ENCODE assay signal across 8 cellular contexts in genomic region chr16:30570621-30571443, GRCh38. TPM values are rescaled to one million over a fixed set of nuclear protein-coding genes. Genes with fewer than 3 reads are reported as not detected.
A peak's percentile ranks its signal among the peaks of the same experiment; 100 is the strongest.
DNase-seq lines count a peak whose midpoint lies in the region; ATAC-seq and TF ChIP-seq lines count a peak whose summit lies in the region.

No MANE protein-coding gene starts in this region.

- no peaks in the 10 kb centered on the region for H3K36me3 Mint-ChIP-seq in neural crest cell (ENCODE audit: low read depth)

- no peaks in the 10 kb centered on the region for H3K27me3 Mint-ChIP-seq in neural crest cell (ENCODE audit: low read depth)

- H3K27ac ChIP-seq in WERI-Rb-1, result peak overlapping the region; percentile 96

- TF ChIP-seq CTCF in WERI-Rb-1 (IDR thresholded peaks at IDR 0.05; ENCODE audit: low read depth, low read length) (no peak), fibroblast of villous mesenchyme (IDR thresholded peaks at IDR 0.05; ENCODE audit: insufficient read depth, low read depth, low read length) (no peak), neural crest cell (conservative IDR thresholded peaks at IDR 0.05) (no peak)

- peaks cover 13% of the 10 kb centered on the region for H3K36me3 ChIP-seq in WERI-Rb-1

- peaks cover 32% of the 10 kb centered on the region for H3K4me1 Mint-ChIP-seq in neural crest cell

- H3K27me3 ChIP-seq in WERI-Rb-1 (ENCODE audit: insufficient read depth, low read depth, severe bottlenecking), result no peaks in the 10 kb centered on the region

- H3K9me3 ChIP-seq in WERI-Rb-1 (ENCODE audit: severe bottlenecking), result no peaks in the 10 kb centered on the region

- peak overlapping the region; percentile 96 for H3K27ac Mint-ChIP-seq in neural crest cell (ENCODE audit: unreplicated experiment)

- peak overlapping the region; percentile 96 for H3K4me3 Mint-ChIP-seq in neural crest cell

- peak; percentile 15 for DNase-seq in stimulated activated CD4-positive, alpha-beta T cell treated with anti-CD3 and anti-CD28 coated beads, Interleukin-4, amount 100 ng/mL, for 24 hours
- no peak for DNase-seq in stimulated activated CD4-positive, alpha-beta T cell treated with anti-CD3 and anti-CD28 coated beads, Interleukin-2, amount 100 ng/mL, for 24 hours
- peak; percentile 49 for DNase-seq in WERI-Rb-1
- peak; percentile 40 for DNase-seq in fibroblast of villous mesenchyme (ENCODE audit: low read depth)
- DNase-seq in neural crest cell (ENCODE audit: low read depth, low spot score), result peak; percentile 23
- DNase-seq in GOT3 (lab: John Stamatoyannopoulos, UW), result no peak
- no peak for DNase-seq in NOMO-1 treated with dmso at 0.1 percent for 144 hours (lab: John Stamatoyannopoulos, UW; ENCODE audit: unreplicated experiment)

- ATAC-seq in HG02623 (IDR thresholded peaks at IDR 0.05; ENCODE audit: unreplicated experiment), result no peak

- no peaks in the 10 kb centered on the region for H3K9me3 Mint-ChIP-seq in neural crest cell

- H3K4me3 ChIP-seq in WERI-Rb-1 (ENCODE audit: low read depth, low read length), result peak overlapping the region; percentile 90
- peak overlapping the region; percentile 72 for H3K4me3 ChIP-seq in fibroblast of villous mesenchyme (ENCODE audit: low read depth, low read length)

RNA-seq across cellular contexts. Expression of gene ZNF688, which starts 0.7 kb away (rescaled TPM):
- total RNA-seq in fibroblast of villous mesenchyme (6.5 and 12.9 TPM in 2 replicates), neural crest cell (13.4 and 14.3 TPM in 2 replicates)

RNA-seq across cellular contexts. Expression of gene ZNF764, which starts 12.7 kb away (rescaled TPM):
- 4.3 and 6.1 TPM in 2 replicates for total RNA-seq in fibroblast of villous mesenchyme
- total RNA-seq in neural crest cell, result 20.7 and 22.3 TPM in 2 replicates

RNA-seq across cellular contexts. Expression of gene ZNF785, which starts 14.7 kb away (rescaled TPM):
- total RNA-seq in fibroblast of villous mesenchyme, result 9.7 and 13.0 TPM in 2 replicates
- 37.6 and 38.3 TPM in 2 replicates for total RNA-seq in neural crest cell

RNA-seq across cellular contexts. Expression of gene ZNF747, which starts 36.2 kb away (rescaled TPM):
- total RNA-seq in fibroblast of villous mesenchyme (11.7 and 12.6 TPM in 2 replicates), neural crest cell (10.5 and 11.3 TPM in 2 replicates)

RNA-seq across cellular contexts. Expression of gene ZNF689, which starts 39.4 kb away (rescaled TPM):
- total RNA-seq in fibroblast of villous mesenchyme (6.9 and 7.4 TPM in 2 replicates), neural crest cell (23.0 and 23.2 TPM in 2 replicates)

Comparison
In these comparisons a context has a peak if more than half of its experiments do, and no peak if none do; other contexts are left out.
1. DNase-seq: peak in stimulated activated CD4-positive, alpha-beta T cell treated with anti-CD3 and anti-CD28 coated beads, Interleukin-4, amount 100 ng/mL, for 24 hours (single experiment), WERI-Rb-1 (single experiment), fibroblast of villous mesenchyme (single experiment) and neural crest cell (single experiment); none in stimulated activated CD4-positive, alpha-beta T cell treated with anti-CD3 and anti-CD28 coated beads, Interleukin-2, amount 100 ng/mL, for 24 hours (0 of 2), GOT3 (single experiment) and NOMO-1 treated with dmso at 0.1 percent for 144 hours (single experiment).